ENCODE assay signal across 7 cellular contexts in genomic region chr17:50396261-50397110, GRCh38. TPM values are rescaled to one million over a fixed set of nuclear protein-coding genes. Genes with fewer than 3 reads are reported as not detected.
DNase-seq lines count a peak whose midpoint lies in the region; ATAC-seq and TF ChIP-seq lines count a peak whose summit lies in the region.

No MANE protein-coding gene starts in this region.

- H3K36me3 Mint-ChIP-seq in T-helper 17 cell (ENCODE audit: low read depth) = peaks cover 5% of the 10 kb centered on the region

- peak overlapping the region; percentile 96 for H3K4me3 Mint-ChIP-seq in T-helper 17 cell

- peaks cover 31% of the 10 kb centered on the region for H3K4me1 Mint-ChIP-seq in T-helper 17 cell

- in situ Hi-C loops in G401 (cut with HindIII; ENCODE audit: low sequenced_read_pairs) = no loop called here

- peaks cover 25% of the 10 kb centered on the region for H3K4me1 ChIP-seq in mucosa of descending colon (ENCODE audit: low read depth)
- peaks cover 0 to 30% (median 21%) of the 10 kb centered on the region in 4 donors for H3K4me1 ChIP-seq in tibial nerve

- peak overlapping the region; percentile 23 to 89 (median 80) for H3K27ac ChIP-seq in tibial nerve

- ATAC-seq in T-helper 17 cell (no peak), mucosa of descending colon (peak; percentile 86)

- TF ChIP-seq EP300 in tibial nerve (IDR thresholded peaks at IDR 0.05) = no peak

- H3K27me3 Mint-ChIP-seq in T-helper 17 cell = no peaks in the 10 kb centered on the region

- DNase-seq in G401 (ENCODE audit: low spot score) (peak; percentile 23), HK-2 (ENCODE audit: unreplicated experiment) (peak; percentile 39), T-helper 17 cell (no peak), epithelial cell of esophagus (ENCODE audit: low read depth) (peak; percentile 82), mucosa of descending colon (peak; percentile 76 to 79 (median 78)), tibial nerve (ENCODE audit: low spot score in 2 of 2) (peak in 1 of 2 donors; percentile 19), H4 (ENCODE audit: low spot score) (no peak)

- intact Hi-C loops in mucosa of descending colon (cut with DNase I, micrococcal nuclease) = no loop called here

- H3K9me3 ChIP-seq in T-helper 17 cell (ENCODE audit: control insufficient read depth, low read length, poor library complexity, severe bottlenecking) (no peaks in the 10 kb centered on the region), mucosa of descending colon (no peaks in the 10 kb centered on the region), tibial nerve (no peaks in the 10 kb centered on the region)

- 2 to 3% methylated on average over 25 to 30 of the region's 30 CpGs for WGBS in tibial nerve, 2 donors

- H3K36me3 ChIP-seq in mucosa of descending colon (ENCODE audit: low read depth) (peaks cover 5% of the 10 kb centered on the region), tibial nerve (peaks cover 0 to 35% (median 8%) of the 10 kb centered on the region in 3 donors)

- H3K27me3 ChIP-seq in tibial nerve = no peaks in the 10 kb centered on the region

- peak overlapping the region; percentile 92 for H3K27ac Mint-ChIP-seq in T-helper 17 cell

- TF ChIP-seq POLR2A in tibial nerve (IDR thresholded peaks at IDR 0.05) = no peak

- TF ChIP-seq CTCF in epithelial cell of esophagus (IDR thresholded peaks at IDR 0.05; ENCODE audit: insufficient read depth, low read depth, low read length, missing control alignments) (no peak), mucosa of descending colon (IDR thresholded peaks at IDR 0.05) (no peak), tibial nerve (IDR thresholded peaks at IDR 0.05) (no peak)

- peak overlapping the region; percentile 98 for H3K4me3 ChIP-seq in epithelial cell of esophagus (ENCODE audit: low read length)
- H3K4me3 ChIP-seq in mucosa of descending colon = peak overlapping the region; percentile 94
- peak overlapping the region; percentile 82 to 98 (median 87) for H3K4me3 ChIP-seq in tibial nerve

RNA-seq across cellular contexts. Expression of gene LRRC59, which starts 0.8 kb away (rescaled TPM):
- total RNA-seq in G401 (2014; rRNA removed; shearing (Covaris generic)) = 150 and 182 TPM in 2 replicates
- total RNA-seq in T-helper 17 cell (10 to 100 TPM; 45.2 to 51.9 TPM), mucosa of descending colon (100 to 1,000 TPM in 2 of 3 donors, 10 to 100 TPM in 1; 76.8 to 143 (median 109) TPM), tibial nerve (10 to 100 TPM; 26.0 to 72.6 (median 36.3) TPM)
- 201 and 234 TPM in 2 replicates for total RNA-seq in H4 (2014; rRNA removed; shearing (Covaris generic))

RNA-seq across cellular contexts. Expression of gene EME1, which starts 23.5 kb away (rescaled TPM):
- total RNA-seq in G401 (2014; rRNA removed; shearing (Covaris generic)) = 6.6 and 21.6 TPM in 2 replicates
- total RNA-seq in T-helper 17 cell = 1 to 10 TPM in 1 of 2 donors, under 1 TPM in 1; 0.55 to 1.3 TPM
- total RNA-seq in mucosa of descending colon = 1 to 10 TPM in 2 of 3 donors, under 1 TPM in 1; 0.76 to 4.0 (median 1.8) TPM
- 1 to 10 TPM in 2 of 4 donors, under 1 TPM in 2; 0.42 to 1.7 (median 1.1) TPM for total RNA-seq in tibial nerve
- total RNA-seq in H4 (2014; rRNA removed; shearing (Covaris generic)) = 9.4 and 11.9 TPM in 2 replicates

RNA-seq across cellular contexts. Expression of gene MRPL27, which starts 23.5 kb away (rescaled TPM):
- 69.9 and 84.5 TPM in 2 replicates for total RNA-seq in G401 (2014; rRNA removed; shearing (Covaris generic))
- total RNA-seq in T-helper 17 cell (10 to 100 TPM; 29.4 to 37.0 TPM), mucosa of descending colon (10 to 100 TPM; 63.7 to 90.3 (median 80.2) TPM), tibial nerve (10 to 100 TPM; 32.4 to 45.9 (median 34.9) TPM)
- 179 and 180 TPM in 2 replicates for total RNA-seq in H4 (2014; rRNA removed; shearing (Covaris generic))

RNA-seq across cellular contexts. Expression of gene ACSF2, which starts 29.5 kb away (rescaled TPM):
- total RNA-seq in G401 (2014; rRNA removed; shearing (Covaris generic)) = 58.8 and 69.4 TPM in 2 replicates
- total RNA-seq in T-helper 17 cell (10 to 100 TPM; 16.4 to 21.8 TPM), mucosa of descending colon (100 to 1,000 TPM in 1 of 3 donors, 10 to 100 TPM in 2; 79.7 to 246 (median 99.4) TPM), tibial nerve (10 to 100 TPM; 20.5 to 69.3 (median 31.9) TPM)
- total RNA-seq in H4 (2014; rRNA removed; shearing (Covaris generic)) = 26.5 and 47.2 TPM in 2 replicates

RNA-seq across cellular contexts. Expression of gene XYLT2, which starts 50.6 kb away (rescaled TPM):
- total RNA-seq in G401 (2014; rRNA removed; shearing (Covaris generic)) = 31.5 and 33.5 TPM in 2 replicates
- 10 to 100 TPM; 19.2 to 20.4 TPM for total RNA-seq in T-helper 17 cell
- total RNA-seq in mucosa of descending colon = 10 to 100 TPM; 14.7 to 20.0 (median 18.4) TPM
- total RNA-seq in tibial nerve = 10 to 100 TPM; 27.6 to 32.3 (median 29.9) TPM
- 21.0 and 22.3 TPM in 2 replicates for total RNA-seq in H4 (2014; rRNA removed; shearing (Covaris generic))

Comparison
In these comparisons a context has a peak if more than half of its experiments do, and no peak if none do; other contexts are left out.
1. DNase-seq: peak in G401 (single experiment), HK-2 (single experiment), epithelial cell of esophagus (single experiment) and mucosa of descending colon (3 of 3); none in T-helper 17 cell (0 of 3) and H4 (single experiment).
2. Peak in every context shown above with its lines, with median percentiles within 50 percentile points of each other: H3K4me3 ChIP-seq.